Comparison of ENCODE assay signal across 8 cellular contexts in the genomic region with DNA sequence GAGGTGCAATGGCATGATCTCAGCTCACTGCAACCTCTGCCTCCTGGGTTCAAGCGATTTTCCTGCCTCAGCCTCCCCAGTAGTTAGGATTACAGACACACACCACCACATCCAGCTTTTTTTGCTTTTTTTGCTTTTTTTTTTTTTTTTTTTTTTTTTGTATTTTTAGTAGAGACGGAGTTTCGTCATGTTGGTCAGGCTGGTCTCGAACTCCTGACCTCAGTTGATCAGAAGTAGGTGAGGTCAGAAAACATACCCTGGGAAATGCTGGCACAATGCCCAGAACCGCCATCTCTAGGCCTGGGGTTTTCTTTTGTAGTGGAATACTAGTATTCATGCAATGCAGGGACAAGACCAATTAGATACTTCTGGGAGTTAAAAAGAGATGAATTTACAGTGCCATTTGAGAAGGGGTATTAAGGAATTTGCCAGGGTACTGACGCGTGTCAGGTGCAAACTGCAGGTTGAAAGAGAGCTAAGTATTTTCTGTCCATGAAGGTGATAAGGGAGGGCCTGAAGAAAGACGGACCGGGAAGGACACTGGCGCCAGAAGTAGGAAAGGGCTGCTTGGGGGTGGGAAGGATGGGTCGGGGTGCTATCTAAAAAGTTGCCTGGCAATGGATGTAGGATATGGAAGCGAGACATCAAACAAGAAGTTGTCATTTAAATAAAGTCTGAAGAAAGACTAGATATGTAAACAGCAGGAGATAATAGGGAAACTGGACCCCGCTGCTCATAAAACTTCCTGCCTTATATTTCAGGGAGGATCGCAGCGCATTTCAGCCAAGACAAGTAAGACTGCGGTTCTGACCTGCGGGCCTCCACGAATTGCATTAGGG.
DNase-seq lines count a peak whose midpoint lies in the region; ATAC-seq and TF ChIP-seq lines count a peak whose summit lies in the region.
"Not testable (repeated sequence)": the region's sequence is repeated elsewhere in the genome, so short reads cannot be mapped to it uniquely, and the experiment has no call there.

No MANE protein-coding gene starts in this region.

- peak overlapping the region; percentile 80 for H3K27ac ChIP-seq in CD4-positive, alpha-beta memory T cell (ENCODE audit: low read depth, low read length)
- not testable (repeated sequence) for H3K27ac ChIP-seq in HUES48 (ENCODE audit: low read depth, low read length); mesendoderm (ENCODE audit: low read depth, low read length)
- H3K27ac ChIP-seq in PC-3 (ENCODE audit: low read length) (peak overlapping the region; percentile 90), epithelial cell of prostate (peak overlapping the region; percentile 93), spleen (peak overlapping the region in 6 of 8 donors; percentile 65 to 97 (median 90))

- not testable (repeated sequence) for H3K36me3 ChIP-seq in CD4-positive, alpha-beta memory T cell (ENCODE audit: insufficient read depth, low read length); HUES48 (ENCODE audit: control insufficient read depth, insufficient read depth, low read length); PC-3 (ENCODE audit: low read depth, low read length); mesendoderm (ENCODE audit: control insufficient read depth, insufficient read depth, low read length); spleen

- not testable (repeated sequence) for H3K27me3 ChIP-seq in CD4-positive, alpha-beta memory T cell (ENCODE audit: insufficient read depth, low read length); HUES48 (ENCODE audit: control insufficient read depth, insufficient read depth, low read length); PC-3 (ENCODE audit: low read length); mesendoderm (ENCODE audit: insufficient read depth, low read length, poor library complexity); spleen (replicated peaks in 1 of 7)

- H4K8ac ChIP-seq in mesendoderm (ENCODE audit: low read depth, low read length), result not testable (repeated sequence)

- not testable (repeated sequence) for H3K9me3 Mint-ChIP-seq in CD4-positive, alpha-beta memory T cell; activated naive CD8-positive, alpha-beta T cell treated with anti-CD3 and anti-CD28 coated beads, Interleukin-2, amount 10 ng/mL, durations not matched to agents 7 days and 5 days

- H2BK120ac ChIP-seq in mesendoderm (ENCODE audit: low read depth, low read length), result not testable (repeated sequence)

- not testable (repeated sequence) for H3K9me2 ChIP-seq in PC-3 (replicated peaks; ENCODE audit: low read length)

- H2BK15ac ChIP-seq in mesendoderm (replicated peaks; ENCODE audit: low read depth), result not testable (repeated sequence)

- not testable (repeated sequence) for H3K4ac ChIP-seq in mesendoderm (ENCODE audit: low read depth, low read length)

- not testable (repeated sequence) for TF ChIP-seq POLR2A in spleen (IDR thresholded peaks at IDR 0.05)

- intact Hi-C loops in CD4-positive, alpha-beta memory T cell (cut with micrococcal nuclease); PC-3 (cut with micrococcal nuclease); spleen (cut with DNase I; ENCODE audit: low total_unique reads): not testable (repeated sequence)

- peaks cover 23 to 44% (median 31%) of the 10 kb centered on the region in 4 donors for H3K4me1 Mint-ChIP-seq in CD4-positive, alpha-beta memory T cell
- H3K4me1 Mint-ChIP-seq in activated naive CD8-positive, alpha-beta T cell treated with anti-CD3 and anti-CD28 coated beads, Interleukin-2, amount 10 ng/mL, durations not matched to agents 7 days and 5 days, result peaks cover 32% of the 10 kb centered on the region

- not testable (repeated sequence) for H3K4me3 ChIP-seq in CD4-positive, alpha-beta memory T cell (ENCODE audit: low read length in 2 of 2); mesendoderm (ENCODE audit: low read length); spleen
- H3K4me3 ChIP-seq in HUES48 (ENCODE audit: low read depth, low read length) (peak overlapping the region; percentile 56), PC-3 (ENCODE audit: low read length) (peak overlapping the region; percentile 64)

- not testable (repeated sequence) for H3K9me3 ChIP-seq in CD4-positive, alpha-beta memory T cell (ENCODE audit: control insufficient read depth in 1 of 2, low read length in 2 of 2); HUES48 (ENCODE audit: control insufficient read depth, insufficient read depth, low read length); PC-3 (ENCODE audit: low read length); spleen

- BruUV-seq in PC-3 (replicated peaks; lab: Mats Ljungman, UMichigan), result not testable (repeated sequence)

- not testable (repeated sequence) for H3F3A ChIP-seq in PC-3 (ENCODE audit: low read length, unreplicated experiment)

- H4K20me1 ChIP-seq in PC-3 (ENCODE audit: low read length), result not testable (repeated sequence)

- H3K36me3 Mint-ChIP-seq in CD4-positive, alpha-beta memory T cell; activated naive CD8-positive, alpha-beta T cell treated with anti-CD3 and anti-CD28 coated beads, Interleukin-2, amount 10 ng/mL, durations not matched to agents 7 days and 5 days: not testable (repeated sequence)

- WGBS in mesendoderm (ENCODE audit: extremely low coverage, insufficient coverage, low lambda C conversion rate), result no CpG with 5 or more reads among the region's 18 CpGs
- WGBS in spleen, 5 donors, result 82 to 91% (median 88%) methylated on average over 18 of the region's 18 CpGs

- ATAC-seq in PC-3; activated naive CD8-positive, alpha-beta T cell treated with anti-CD3 and anti-CD28 coated beads, Interleukin-2, amount 10 ng/mL, durations not matched to agents 7 days and 5 days (ENCODE audit: low read depth): not testable (repeated sequence)

- H3K79me2 ChIP-seq in PC-3 (ENCODE audit: low read length); mesendoderm (ENCODE audit: control insufficient read depth, insufficient read depth, low read length): not testable (repeated sequence)

- H3K18ac ChIP-seq in mesendoderm (ENCODE audit: low read length), result not testable (repeated sequence)

- not testable (repeated sequence) for DNase-seq in CD4-positive, alpha-beta memory T cell; activated naive CD8-positive, alpha-beta T cell treated with anti-CD3 and anti-CD28 coated beads, Interleukin-2, amount 10 ng/mL, durations not matched to agents 7 days and 5 days; epithelial cell of prostate (ENCODE audit: low read depth, low spot score); mesendoderm; spleen
- peak; percentile 17 for DNase-seq in PC-3
- peak; percentile 23 for DNase-seq in activated CD4-positive, alpha-beta T cell treated with anti-CD3 and anti-CD28 coated beads for 48 hours

- H3K9ac ChIP-seq in HUES48 (ENCODE audit: low read depth, low read length), result not testable (repeated sequence)
- H3K9ac ChIP-seq in PC-3 (ENCODE audit: low read length), result peak overlapping the region; percentile 79
- H3K9ac ChIP-seq in mesendoderm (ENCODE audit: low read length), result peak overlapping the region; percentile 63

- not testable (repeated sequence) for H2BK5ac ChIP-seq in mesendoderm (ENCODE audit: low read length)

- not testable (repeated sequence) for H4K5ac ChIP-seq in mesendoderm (ENCODE audit: low read length)

- peaks cover 30% of the 10 kb centered on the region for H3K4me1 ChIP-seq in CD4-positive, alpha-beta memory T cell (ENCODE audit: insufficient read depth, low read length)
- H3K4me1 ChIP-seq in HUES48 (ENCODE audit: control insufficient read depth, insufficient read depth, low read length); PC-3 (ENCODE audit: insufficient read depth, low read length); mesendoderm (ENCODE audit: control insufficient read depth, low read depth, low read length): not testable (repeated sequence)
- H3K4me1 ChIP-seq in spleen, result peaks cover 0 to 32% (median 22%) of the 10 kb centered on the region in 6 donors

- CTCF ChIA-PET in CD4-positive, alpha-beta memory T cell (lab: Charles Lee; ENCODE audit: partially characterized antibody); PC-3 (lab: Charles Lee): not testable (repeated sequence)

- 0 out of 2 replicates have a peak overlapping the region, but pooled peaks have one; percentile 91 for H2AFZ ChIP-seq in PC-3 (ENCODE audit: low read length)

- POLR2A ChIA-PET in CD4-positive, alpha-beta memory T cell (lab: Charles Lee; ENCODE audit: partially characterized antibody), result interaction anchor here (4.5 kb wide), 1 partner anchor 13 kb away, joined by 98 read pairs; no protein-coding TSS in a partner anchor
- POLR2A ChIA-PET in PC-3 (lab: Charles Lee; ENCODE audit: unreplicated experiment), result not testable (repeated sequence)
- POLR2A ChIA-PET in activated naive CD8-positive, alpha-beta T cell treated with anti-CD3 and anti-CD28 coated beads, Interleukin-2, amount 10 ng/mL, durations not matched to agents 7 days and 5 days (lab: Charles Lee), result interaction anchor here (1.4 to 2.1 kb wide), 5 partner anchors 13 to 135 kb away, joined by 3 to 56 read pairs (median 16); no protein-coding TSS in a partner anchor

- not testable (repeated sequence) for H3K56ac ChIP-seq in mesendoderm (ENCODE audit: low read length)

- H3K23ac ChIP-seq in mesendoderm (ENCODE audit: low read length), result not testable (repeated sequence)

- not testable (repeated sequence) for H3K27me3 Mint-ChIP-seq in CD4-positive, alpha-beta memory T cell; activated naive CD8-positive, alpha-beta T cell treated with anti-CD3 and anti-CD28 coated beads, Interleukin-2, amount 10 ng/mL, durations not matched to agents 7 days and 5 days

- not testable (repeated sequence) for TF ChIP-seq CTCF in PC-3 (conservative IDR thresholded peaks at IDR 0.05; ENCODE audit: low read depth, low read length); spleen (IDR thresholded peaks at IDR 0.05 in 8 of 11, conservative IDR thresholded peaks at IDR 0.05 in 3 of 11)

- peak overlapping the region; percentile 2 to 98 (median 87) for H3K4me3 Mint-ChIP-seq in CD4-positive, alpha-beta memory T cell
- peak overlapping the region; percentile 95 for H3K4me3 Mint-ChIP-seq in activated naive CD8-positive, alpha-beta T cell treated with anti-CD3 and anti-CD28 coated beads, Interleukin-2, amount 10 ng/mL, durations not matched to agents 7 days and 5 days

- peak overlapping the region; percentile 98 to 100 (median 100) for H3K27ac Mint-ChIP-seq in CD4-positive, alpha-beta memory T cell
- peak overlapping the region; percentile 72 for H3K27ac Mint-ChIP-seq in activated naive CD8-positive, alpha-beta T cell treated with anti-CD3 and anti-CD28 coated beads, Interleukin-2, amount 10 ng/mL, durations not matched to agents 7 days and 5 days

- H3K79me1 ChIP-seq in mesendoderm (ENCODE audit: low read length), result not testable (repeated sequence)

- not testable (repeated sequence) for H2AK5ac ChIP-seq in mesendoderm (ENCODE audit: low read length)

- peak overlapping the region; percentile 87 for H3K4me2 ChIP-seq in PC-3 (ENCODE audit: low read length)
- H3K4me2 ChIP-seq in mesendoderm (ENCODE audit: low read length), result not testable (repeated sequence)
